33 cellular contexts compared by ENCODE assay signal in genomic region chrX:136425996-136426395, GRCh38.
"Had no signal": no experiment of that assay in that cellular context is flagged by ENCODE, and none has a peak within 500 bp of the region (broad histone marks: within the 10 kb centered on the region; RNA-seq: fewer than 3 reads in every experiment).

No MANE protein-coding gene starts in this region.

- H3K9me3 Mint-ChIP-seq: naive thymus-derived CD8-positive, alpha-beta T cell; natural killer cell treated with Interleukin-12 subunit alpha and Interleukin-12 subunit beta and Interleukin-15 and Interleukin-18, amount 100 ng/mL, for 72 hours; stimulated activated memory B cell treated with anti-CD40 and anti-IgM and Interleukin-4, amounts not matched to agents 10 μg/mL and 1 μg/mL and 100 μg/mL, for 72 hours; stimulated activated naive CD8-positive, alpha-beta T cell treated with anti-CD3 and anti-CD28 coated beads, Interleukin-15, amount 100 ng/mL, for 72 hours; type B pancreatic cell had no signal

- H3K27me3 Mint-ChIP-seq: naive thymus-derived CD8-positive, alpha-beta T cell; stimulated activated memory B cell treated with anti-CD40 and anti-IgM and Interleukin-4, amounts not matched to agents 10 μg/mL and 1 μg/mL and 100 μg/mL, for 72 hours; stimulated activated naive CD8-positive, alpha-beta T cell treated with anti-CD3 and anti-CD28 coated beads, Interleukin-15, amount 100 ng/mL, for 72 hours; type B pancreatic cell had no signal

- H3K27me3 ChIP-seq: neutrophil, ovary, spleen, suprapubic skin, testis, tibial artery, transverse colon, upper lobe of right lung had no signal

- H3K9ac ChIP-seq: parathyroid adenoma had no signal

- H3K27ac Mint-ChIP-seq: naive thymus-derived CD8-positive, alpha-beta T cell; natural killer cell treated with Interleukin-12 subunit alpha and Interleukin-12 subunit beta and Interleukin-15 and Interleukin-18, amount 100 ng/mL, for 72 hours; nephron progenitor cell; progenitor cell of endocrine pancreas; stimulated activated memory B cell treated with anti-CD40 and anti-IgM and Interleukin-4, amounts not matched to agents 10 μg/mL and 1 μg/mL and 100 μg/mL, for 72 hours; stimulated activated naive CD8-positive, alpha-beta T cell treated with anti-CD3 and anti-CD28 coated beads, Interleukin-15, amount 100 ng/mL, for 72 hours; type B pancreatic cell had no signal

- H3K4me1 ChIP-seq: parathyroid adenoma, psoas muscle, spleen, suprapubic skin, testis, tibial artery, transverse colon, upper lobe of right lung, uterus had no signal

- H3K36me3 ChIP-seq: neutrophil, ovary, spleen, suprapubic skin, tibial artery, transverse colon, upper lobe of right lung, uterus had no signal

- H3K27ac ChIP-seq: neutrophil, ovary, parathyroid adenoma, psoas muscle, skin epidermis, spleen, suprapubic skin, testis, tibial artery, transverse colon, upper lobe of right lung, uterus had no signal

- H3K4me1 Mint-ChIP-seq: nephron progenitor cell; neural crest cell; stimulated activated memory B cell treated with anti-CD40 and anti-IgM and Interleukin-4, amounts not matched to agents 10 μg/mL and 1 μg/mL and 100 μg/mL, for 72 hours; stimulated activated naive CD8-positive, alpha-beta T cell treated with anti-CD3 and anti-CD28 coated beads, Interleukin-15, amount 100 ng/mL, for 72 hours had no signal

- H3K9me3 ChIP-seq: neutrophil, ovary, psoas muscle, spleen, suprapubic skin, testis, tibial artery, transverse colon, upper lobe of right lung, uterus had no signal

- ATAC-seq: naive thymus-derived CD8-positive, alpha-beta T cell; natural killer cell treated with Interleukin-12 subunit alpha and Interleukin-12 subunit beta and Interleukin-15 and Interleukin-18, amount 100 ng/mL, for 72 hours; psoas muscle; right cardiac atrium; sciatic nerve; stimulated activated memory B cell treated with anti-CD40 and anti-IgM and Interleukin-4, amounts not matched to agents 10 μg/mL and 1 μg/mL and 100 μg/mL, for 72 hours; stimulated activated naive CD8-positive, alpha-beta T cell treated with anti-CD3 and anti-CD28 coated beads, Interleukin-15, amount 100 ng/mL, for 72 hours; stimulated activated naive CD8-positive, alpha-beta T cell treated with anti-CD3 and anti-CD28 coated beads, Interleukin-15, Interleukin-2, amounts not matched to agents 100 U/mL and 50 U/mL, for 24 hours; upper lobe of right lung had no signal

- H3K4me3 ChIP-seq: ovary, psoas muscle, skin epidermis, smooth muscle cell, spleen, suprapubic skin, testis, tibial artery, transverse colon, upper lobe of right lung, uterus had no signal

- H3K79me2 ChIP-seq: parathyroid adenoma had no signal

- H3K36me3 Mint-ChIP-seq: naive thymus-derived CD8-positive, alpha-beta T cell; natural killer cell treated with Interleukin-12 subunit alpha and Interleukin-12 subunit beta and Interleukin-15 and Interleukin-18, amount 100 ng/mL, for 72 hours; stimulated activated memory B cell treated with anti-CD40 and anti-IgM and Interleukin-4, amounts not matched to agents 10 μg/mL and 1 μg/mL and 100 μg/mL, for 72 hours; type B pancreatic cell had no signal

- H3K4me2 ChIP-seq: smooth muscle cell had no signal

- H3K4me3 Mint-ChIP-seq: naive thymus-derived CD8-positive, alpha-beta T cell; natural killer cell treated with Interleukin-12 subunit alpha and Interleukin-12 subunit beta and Interleukin-15 and Interleukin-18, amount 100 ng/mL, for 72 hours; nephron progenitor cell; neural crest cell; stimulated activated memory B cell treated with anti-CD40 and anti-IgM and Interleukin-4, amounts not matched to agents 10 μg/mL and 1 μg/mL and 100 μg/mL, for 72 hours; stimulated activated naive CD8-positive, alpha-beta T cell treated with anti-CD3 and anti-CD28 coated beads, Interleukin-15, amount 100 ng/mL, for 72 hours; type B pancreatic cell had no signal

- DNase-seq: naive thymus-derived CD8-positive, alpha-beta T cell; nephron progenitor cell; nucleus accumbens; ovary; posterior cingulate gyrus; psoas muscle; right cardiac atrium; spleen; stimulated activated CD4-positive, alpha-beta T cell treated with anti-CD3 and anti-CD28 coated beads, Interleukin-12 subunit alpha, Interleukin-12 subunit beta, amount 100 ng/mL, for 4 hours; stimulated activated CD4-positive, alpha-beta T cell treated with anti-CD3 and anti-CD28 coated beads, Interleukin-1b, Interleukin-23, amount 100 ng/mL, for 48 hours; stimulated activated CD4-positive, alpha-beta T cell treated with anti-CD3 and anti-CD28 coated beads, Interleukin-4, amount 100 ng/mL, for 1 hour; stimulated activated CD4-positive, alpha-beta T cell treated with anti-CD3 and anti-CD28 coated beads, Interleukin-4, amount 100 ng/mL, for 4 hours; stimulated activated CD8-positive, alpha-beta memory T cell treated with anti-CD3 and anti-CD28 coated beads, Interleukin-4, amount 100 ng/mL, for 48 hours; stimulated activated naive CD4-positive, alpha-beta T cell; stimulated activated naive CD8-positive, alpha-beta T cell treated with anti-CD3 and anti-CD28 coated beads, Interleukin-15, amount 100 ng/mL, for 72 hours; stimulated activated naive CD8-positive, alpha-beta T cell treated with anti-CD3 and anti-CD28 coated beads, Interleukin-15, Interleukin-2, amounts not matched to agents 100 U/mL and 50 U/mL, for 24 hours; substantia nigra; testis; tibial artery; transverse colon; upper lobe of right lung; uterus had no signal
